Comparison of ENCODE assay signal across 1 cellular context in genomic region chr7:42162560-42163325, GRCh38.
TF ChIP-seq lines count a peak whose summit lies in the region.

No MANE protein-coding gene starts in this region.

TF ChIP-seq in WTC11, 78 proteins besides CTCF, POLR2A, EP300 and RAD21 (continued from another document):
- TF ChIP-seq, protein P1, sequence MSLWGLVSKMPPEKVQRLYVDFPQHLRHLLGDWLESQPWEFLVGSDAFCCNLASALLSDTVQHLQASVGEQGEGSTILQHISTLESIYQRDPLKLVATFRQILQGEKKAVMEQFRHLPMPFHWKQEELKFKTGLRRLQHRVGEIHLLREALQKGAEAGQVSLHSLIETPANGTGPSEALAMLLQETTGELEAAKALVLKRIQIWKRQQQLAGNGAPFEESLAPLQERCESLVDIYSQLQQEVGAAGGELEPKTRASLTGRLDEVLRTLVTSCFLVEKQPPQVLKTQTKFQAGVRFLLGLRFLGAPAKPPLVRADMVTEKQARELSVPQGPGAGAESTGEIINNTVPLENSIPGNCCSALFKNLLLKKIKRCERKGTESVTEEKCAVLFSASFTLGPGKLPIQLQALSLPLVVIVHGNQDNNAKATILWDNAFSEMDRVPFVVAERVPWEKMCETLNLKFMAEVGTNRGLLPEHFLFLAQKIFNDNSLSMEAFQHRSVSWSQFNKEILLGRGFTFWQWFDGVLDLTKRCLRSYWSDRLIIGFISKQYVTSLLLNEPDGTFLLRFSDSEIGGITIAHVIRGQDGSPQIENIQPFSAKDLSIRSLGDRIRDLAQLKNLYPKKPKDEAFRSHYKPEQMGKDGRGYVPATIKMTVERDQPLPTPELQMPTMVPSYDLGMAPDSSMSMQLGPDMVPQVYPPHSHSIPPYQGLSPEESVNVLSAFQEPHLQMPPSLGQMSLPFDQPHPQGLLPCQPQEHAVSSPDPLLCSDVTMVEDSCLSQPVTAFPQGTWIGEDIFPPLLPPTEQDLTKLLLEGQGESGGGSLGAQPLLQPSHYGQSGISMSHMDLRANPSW (CRISPR knock-in tag; conservative IDR thresholded peaks at IDR 0.05; ENCODE audit: low read depth): no peak
- no peak for TF ChIP-seq ZNF121 (CRISPR knock-in tag; IDR thresholded peaks at IDR 0.05)
- no peak for TF ChIP-seq FOXP4 (CRISPR knock-in tag; IDR thresholded peaks at IDR 0.05)
- TF ChIP-seq, protein P2, sequence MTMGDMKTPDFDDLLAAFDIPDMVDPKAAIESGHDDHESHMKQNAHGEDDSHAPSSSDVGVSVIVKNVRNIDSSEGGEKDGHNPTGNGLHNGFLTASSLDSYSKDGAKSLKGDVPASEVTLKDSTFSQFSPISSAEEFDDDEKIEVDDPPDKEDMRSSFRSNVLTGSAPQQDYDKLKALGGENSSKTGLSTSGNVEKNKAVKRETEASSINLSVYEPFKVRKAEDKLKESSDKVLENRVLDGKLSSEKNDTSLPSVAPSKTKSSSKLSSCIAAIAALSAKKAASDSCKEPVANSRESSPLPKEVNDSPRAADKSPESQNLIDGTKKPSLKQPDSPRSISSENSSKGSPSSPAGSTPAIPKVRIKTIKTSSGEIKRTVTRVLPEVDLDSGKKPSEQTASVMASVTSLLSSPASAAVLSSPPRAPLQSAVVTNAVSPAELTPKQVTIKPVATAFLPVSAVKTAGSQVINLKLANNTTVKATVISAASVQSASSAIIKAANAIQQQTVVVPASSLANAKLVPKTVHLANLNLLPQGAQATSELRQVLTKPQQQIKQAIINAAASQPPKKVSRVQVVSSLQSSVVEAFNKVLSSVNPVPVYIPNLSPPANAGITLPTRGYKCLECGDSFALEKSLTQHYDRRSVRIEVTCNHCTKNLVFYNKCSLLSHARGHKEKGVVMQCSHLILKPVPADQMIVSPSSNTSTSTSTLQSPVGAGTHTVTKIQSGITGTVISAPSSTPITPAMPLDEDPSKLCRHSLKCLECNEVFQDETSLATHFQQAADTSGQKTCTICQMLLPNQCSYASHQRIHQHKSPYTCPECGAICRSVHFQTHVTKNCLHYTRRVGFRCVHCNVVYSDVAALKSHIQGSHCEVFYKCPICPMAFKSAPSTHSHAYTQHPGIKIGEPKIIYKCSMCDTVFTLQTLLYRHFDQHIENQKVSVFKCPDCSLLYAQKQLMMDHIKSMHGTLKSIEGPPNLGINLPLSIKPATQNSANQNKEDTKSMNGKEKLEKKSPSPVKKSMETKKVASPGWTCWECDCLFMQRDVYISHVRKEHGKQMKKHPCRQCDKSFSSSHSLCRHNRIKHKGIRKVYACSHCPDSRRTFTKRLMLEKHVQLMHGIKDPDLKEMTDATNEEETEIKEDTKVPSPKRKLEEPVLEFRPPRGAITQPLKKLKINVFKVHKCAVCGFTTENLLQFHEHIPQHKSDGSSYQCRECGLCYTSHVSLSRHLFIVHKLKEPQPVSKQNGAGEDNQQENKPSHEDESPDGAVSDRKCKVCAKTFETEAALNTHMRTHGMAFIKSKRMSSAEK (CRISPR knock-in tag; IDR thresholded peaks at IDR 0.05; ENCODE audit: borderline replicate concordance): no peak
- no peak for TF ChIP-seq OVOL2 (CRISPR knock-in tag; IDR thresholded peaks at IDR 0.05; ENCODE audit: borderline replicate concordance)
